Comparison of ENCODE assay signal across 28 cellular contexts in the genomic region with DNA sequence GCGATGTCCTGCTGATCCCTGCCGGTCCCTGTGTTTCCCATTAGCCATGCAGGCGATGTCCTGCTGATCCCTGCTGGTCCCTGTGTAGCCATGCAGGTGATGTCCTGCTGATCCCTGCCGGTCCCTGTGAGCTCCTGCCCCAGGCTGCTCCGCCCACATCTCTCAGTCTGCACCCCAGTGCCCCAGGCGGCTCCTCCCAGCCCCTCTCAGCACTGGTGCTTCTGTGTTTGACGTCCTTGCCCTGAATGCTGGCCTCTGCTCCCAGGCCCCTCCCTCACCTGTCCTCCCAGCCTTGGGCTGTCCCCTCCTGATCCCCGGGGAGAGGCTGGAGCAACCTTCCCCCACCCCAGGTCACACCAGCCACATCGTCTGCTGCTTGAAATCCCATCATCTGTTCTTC.
"Had no signal": no experiment of that assay in that cellular context is flagged by ENCODE, and none has a peak within 500 bp of the region (broad histone marks: within the 10 kb centered on the region; RNA-seq: fewer than 3 reads in every experiment).

No MANE protein-coding gene starts in this region.

- H3K27ac Mint-ChIP-seq: activated CD8-positive, alpha-beta T cell treated with anti-CD3 and anti-CD28 coated beads, Interleukin-2, amount 10 ng/mL, durations not matched to agents 7 days and 5 days; activated naive CD4-positive, alpha-beta T cell treated with anti-CD3 and anti-CD28 coated beads, Interleukin-2, amount 50 U/mL, for 24 hours; T-helper 1 cell treated with Interleukin-12 subunit alpha and Interleukin-12 subunit beta and Interleukin-4 antibody, amounts not matched to agents 30 μg/mL and 1 μg/mL, for 36 hours had no signal

- H3K4me1 ChIP-seq: breast epithelium, SJSA1 had no signal

- H3K27ac ChIP-seq: breast epithelium, Peyer's patch, RWPE1, SJSA1 had no signal

- H3K36me3 ChIP-seq: breast epithelium, SJSA1 had no signal

- DNase-seq: activated CD4-positive, alpha-beta T cell treated with anti-CD3 and anti-CD28 coated beads for 48 hours; activated CD4-positive, alpha-beta T cell treated with anti-CD3 and anti-CD28 coated beads, Interleukin-2, amount 50 U/mL, for 4 hours; activated CD4-positive, CD25-positive, alpha-beta regulatory T cell treated with anti-CD3 and anti-CD28 coated beads, Interleukin-2, amount 50 U/mL, for 72 hours; activated CD8-positive, alpha-beta memory T cell treated with anti-CD3 and anti-CD28 coated beads, Interleukin-2, amount 50 U/mL, for 48 hours; activated CD8-positive, alpha-beta T cell treated with anti-CD3 and anti-CD28 coated beads, Interleukin-2, amount 10 ng/mL, durations not matched to agents 7 days and 5 days; activated effector memory CD4-positive, alpha-beta T cell treated with Interleukin-2 at 50 U/mL for 16 hours; activated naive CD4-positive, alpha-beta T cell; activated T-cell treated with anti-CD3 and anti-CD28 coated beads, Interleukin-2, amount 50 U/mL, for 1 hour; aorta; caudate nucleus; Kasumi-1; NCI-H1694; NCI-H2029; NCI-H2107; NCI-H2171 treated with DMSO at 0.1 percent for 48 hours; NCI-H345; NCI-H510A; NCI-H526 treated with DMSO at 0.1 percent for 48 hours; NK-92 treated with Interleukin-12 subunit alpha and Interleukin-12 subunit beta, amount 100 ng/mL, for 24 hours; OCI-M1; Peyer's patch; SHP77 had no signal

- H3K27me3 Mint-ChIP-seq: activated naive CD4-positive, alpha-beta T cell treated with anti-CD3 and anti-CD28 coated beads, Interleukin-2, amount 50 U/mL, for 24 hours had no signal

- ATAC-seq: activated CD8-positive, alpha-beta T cell treated with anti-CD3 and anti-CD28 coated beads, Interleukin-2, amount 10 ng/mL, durations not matched to agents 7 days and 5 days; SK-N-SH treated with all-trans-retinoic acid at 6 μM for 48 hours had no signal

- H3K27me3 ChIP-seq: breast epithelium, Peyer's patch, SJSA1 had no signal

- H3K4me3 ChIP-seq: breast epithelium, Peyer's patch, SJSA1 had no signal

- H3K36me3 Mint-ChIP-seq: activated naive CD4-positive, alpha-beta T cell treated with anti-CD3 and anti-CD28 coated beads, Interleukin-2, amount 50 U/mL, for 24 hours had no signal

- H3K4me3 Mint-ChIP-seq: activated CD8-positive, alpha-beta T cell treated with anti-CD3 and anti-CD28 coated beads, Interleukin-2, amount 10 ng/mL, durations not matched to agents 7 days and 5 days; activated naive CD4-positive, alpha-beta T cell treated with anti-CD3 and anti-CD28 coated beads, Interleukin-2, amount 50 U/mL, for 24 hours; T-helper 1 cell treated with Interleukin-12 subunit alpha and Interleukin-12 subunit beta and Interleukin-4 antibody, amounts not matched to agents 30 μg/mL and 1 μg/mL, for 36 hours had no signal

- H3K9me3 Mint-ChIP-seq: activated naive CD4-positive, alpha-beta T cell treated with anti-CD3 and anti-CD28 coated beads, Interleukin-2, amount 50 U/mL, for 24 hours; T-helper 1 cell treated with Interleukin-12 subunit alpha and Interleukin-12 subunit beta and Interleukin-4 antibody, amounts not matched to agents 30 μg/mL and 1 μg/mL, for 36 hours had no signal

- H3K9me3 ChIP-seq: breast epithelium, Peyer's patch, SJSA1 had no signal
